In the genomic region with DNA sequence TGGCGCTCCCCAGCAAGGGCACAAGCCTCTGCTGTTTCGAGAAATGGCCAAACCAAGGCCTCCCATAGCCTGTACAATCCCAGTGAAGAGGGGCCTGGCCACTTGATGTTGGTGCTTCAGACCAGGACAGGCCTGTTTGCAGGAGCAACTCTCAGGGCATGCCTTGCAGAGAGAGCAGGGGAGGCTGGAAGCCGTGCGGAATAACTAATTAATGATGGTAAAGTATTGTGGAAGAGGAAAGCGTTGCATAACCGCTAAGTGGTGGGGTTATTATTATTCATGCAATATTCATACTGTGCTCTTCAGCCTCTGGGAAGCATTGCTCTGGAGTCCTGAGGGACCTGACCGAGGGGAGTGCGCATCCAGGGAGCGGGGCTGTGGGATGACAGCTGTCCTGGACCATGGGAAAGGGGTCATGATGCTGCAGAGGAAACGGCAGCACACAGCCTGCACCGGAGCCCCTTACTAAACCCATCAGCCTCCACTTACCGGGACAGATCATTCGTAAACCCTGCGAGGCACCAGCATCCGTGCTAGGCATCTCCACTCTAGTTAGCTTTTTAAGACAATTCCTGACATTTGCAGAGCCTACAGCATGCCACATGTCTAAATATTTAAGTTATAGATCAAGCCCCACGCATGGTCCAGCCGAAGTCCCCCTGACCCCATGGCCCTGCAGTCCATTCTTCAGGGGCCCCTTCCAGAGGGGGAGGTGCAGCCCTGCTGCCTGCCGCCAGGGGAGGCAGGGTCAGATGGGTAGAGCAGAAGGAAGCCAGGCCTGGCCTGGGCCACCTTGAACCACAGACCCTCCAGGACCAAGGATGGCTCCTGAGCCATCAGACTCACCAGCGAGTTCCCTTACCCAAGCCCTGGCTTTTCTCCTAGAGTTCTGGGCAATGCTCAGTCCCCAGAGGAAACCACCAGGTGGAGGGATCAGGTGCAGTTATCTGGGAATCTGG, we compare ENCODE assay signal across 2 cellular contexts.
TF ChIP-seq lines count a peak whose summit lies in the region.

No MANE protein-coding gene starts in this region.

TF ChIP-seq in SK-N-SH, 30 proteins besides CTCF, POLR2A, EP300 and RAD21 (continued from another document):
- TF ChIP-seq, protein P1, sequence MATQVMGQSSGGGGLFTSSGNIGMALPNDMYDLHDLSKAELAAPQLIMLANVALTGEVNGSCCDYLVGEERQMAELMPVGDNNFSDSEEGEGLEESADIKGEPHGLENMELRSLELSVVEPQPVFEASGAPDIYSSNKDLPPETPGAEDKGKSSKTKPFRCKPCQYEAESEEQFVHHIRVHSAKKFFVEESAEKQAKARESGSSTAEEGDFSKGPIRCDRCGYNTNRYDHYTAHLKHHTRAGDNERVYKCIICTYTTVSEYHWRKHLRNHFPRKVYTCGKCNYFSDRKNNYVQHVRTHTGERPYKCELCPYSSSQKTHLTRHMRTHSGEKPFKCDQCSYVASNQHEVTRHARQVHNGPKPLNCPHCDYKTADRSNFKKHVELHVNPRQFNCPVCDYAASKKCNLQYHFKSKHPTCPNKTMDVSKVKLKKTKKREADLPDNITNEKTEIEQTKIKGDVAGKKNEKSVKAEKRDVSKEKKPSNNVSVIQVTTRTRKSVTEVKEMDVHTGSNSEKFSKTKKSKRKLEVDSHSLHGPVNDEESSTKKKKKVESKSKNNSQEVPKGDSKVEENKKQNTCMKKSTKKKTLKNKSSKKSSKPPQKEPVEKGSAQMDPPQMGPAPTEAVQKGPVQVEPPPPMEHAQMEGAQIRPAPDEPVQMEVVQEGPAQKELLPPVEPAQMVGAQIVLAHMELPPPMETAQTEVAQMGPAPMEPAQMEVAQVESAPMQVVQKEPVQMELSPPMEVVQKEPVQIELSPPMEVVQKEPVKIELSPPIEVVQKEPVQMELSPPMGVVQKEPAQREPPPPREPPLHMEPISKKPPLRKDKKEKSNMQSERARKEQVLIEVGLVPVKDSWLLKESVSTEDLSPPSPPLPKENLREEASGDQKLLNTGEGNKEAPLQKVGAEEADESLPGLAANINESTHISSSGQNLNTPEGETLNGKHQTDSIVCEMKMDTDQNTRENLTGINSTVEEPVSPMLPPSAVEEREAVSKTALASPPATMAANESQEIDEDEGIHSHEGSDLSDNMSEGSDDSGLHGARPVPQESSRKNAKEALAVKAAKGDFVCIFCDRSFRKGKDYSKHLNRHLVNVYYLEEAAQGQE (IDR thresholded peaks at IDR 0.05; ENCODE audit: low read depth, low read length): no peak
- TF ChIP-seq TCF12 (IDR thresholded peaks at IDR 0.05) (no peak), YY1 (IDR thresholded peaks at IDR 0.05; ENCODE audit: low read depth) (no peak), USF2 (IDR thresholded peaks at IDR 0.05; ENCODE audit: borderline replicate concordance, low read depth, low read length) (no peak), FOXJ3 (CRISPR knock-in tag; IDR thresholded peaks at IDR 0.05) (no peak)
- TF ChIP-seq, protein P2, sequence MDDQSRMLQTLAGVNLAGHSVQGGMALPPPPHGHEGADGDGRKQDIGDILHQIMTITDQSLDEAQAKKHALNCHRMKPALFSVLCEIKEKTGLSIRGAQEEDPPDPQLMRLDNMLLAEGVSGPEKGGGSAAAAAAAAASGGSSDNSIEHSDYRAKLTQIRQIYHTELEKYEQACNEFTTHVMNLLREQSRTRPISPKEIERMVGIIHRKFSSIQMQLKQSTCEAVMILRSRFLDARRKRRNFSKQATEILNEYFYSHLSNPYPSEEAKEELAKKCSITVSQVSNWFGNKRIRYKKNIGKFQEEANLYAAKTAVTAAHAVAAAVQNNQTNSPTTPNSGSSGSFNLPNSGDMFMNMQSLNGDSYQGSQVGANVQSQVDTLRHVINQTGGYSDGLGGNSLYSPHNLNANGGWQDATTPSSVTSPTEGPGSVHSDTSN (IDR thresholded peaks at IDR 0.05): no peak

TF ChIP-seq in SK-N-SH treated with all-trans-retinoic acid at 6 μM for 48 hours, 23 proteins besides CTCF, POLR2A, EP300 and RAD21 (continued from another document):
- TF ChIP-seq, protein P3, sequence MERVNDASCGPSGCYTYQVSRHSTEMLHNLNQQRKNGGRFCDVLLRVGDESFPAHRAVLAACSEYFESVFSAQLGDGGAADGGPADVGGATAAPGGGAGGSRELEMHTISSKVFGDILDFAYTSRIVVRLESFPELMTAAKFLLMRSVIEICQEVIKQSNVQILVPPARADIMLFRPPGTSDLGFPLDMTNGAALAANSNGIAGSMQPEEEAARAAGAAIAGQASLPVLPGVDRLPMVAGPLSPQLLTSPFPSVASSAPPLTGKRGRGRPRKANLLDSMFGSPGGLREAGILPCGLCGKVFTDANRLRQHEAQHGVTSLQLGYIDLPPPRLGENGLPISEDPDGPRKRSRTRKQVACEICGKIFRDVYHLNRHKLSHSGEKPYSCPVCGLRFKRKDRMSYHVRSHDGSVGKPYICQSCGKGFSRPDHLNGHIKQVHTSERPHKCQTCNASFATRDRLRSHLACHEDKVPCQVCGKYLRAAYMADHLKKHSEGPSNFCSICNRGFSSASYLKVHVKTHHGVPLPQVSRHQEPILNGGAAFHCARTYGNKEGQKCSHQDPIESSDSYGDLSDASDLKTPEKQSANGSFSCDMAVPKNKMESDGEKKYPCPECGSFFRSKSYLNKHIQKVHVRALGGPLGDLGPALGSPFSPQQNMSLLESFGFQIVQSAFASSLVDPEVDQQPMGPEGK (CRISPR knock-in tag; IDR thresholded peaks at IDR 0.05; ENCODE audit: borderline replicate concordance): no peak
- no peak for TF ChIP-seq OSR1 (CRISPR knock-in tag; IDR thresholded peaks at IDR 0.05)
- no peak for TF ChIP-seq ZC3H10 (CRISPR knock-in tag; IDR thresholded peaks at IDR 0.05)
